Comparison of ENCODE assay signal across 8 cellular contexts in the genomic region with DNA sequence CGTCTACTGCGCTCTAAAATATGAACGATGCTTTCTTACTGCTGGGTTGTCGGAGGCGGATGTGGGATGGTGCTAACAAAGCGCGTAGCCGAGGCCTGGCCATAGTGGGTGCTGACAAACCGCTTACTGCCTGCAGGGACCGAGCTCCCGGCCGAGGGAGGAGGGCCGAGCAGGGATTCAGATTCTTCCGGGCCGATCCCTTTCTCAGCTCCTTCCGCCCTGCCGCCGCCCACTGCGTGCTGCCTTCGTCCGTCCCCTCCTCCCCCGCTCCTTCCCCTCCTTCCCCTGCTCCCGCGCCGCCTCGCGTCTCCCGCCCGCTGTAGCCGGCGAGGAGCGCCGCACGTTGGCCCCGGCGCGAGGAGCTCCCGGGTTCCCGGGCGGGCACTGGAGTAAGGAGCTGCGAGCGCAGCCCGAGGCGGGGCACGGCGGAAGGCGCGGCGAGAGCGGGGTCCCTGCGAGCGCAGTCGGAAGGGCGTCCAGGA. TPM values are rescaled to one million over a fixed set of nuclear protein-coding genes. Genes with fewer than 3 reads are reported as not detected.
A peak's percentile ranks its signal among the peaks of the same experiment; 100 is the strongest.
DNase-seq lines count a peak whose midpoint lies in the region; ATAC-seq and TF ChIP-seq lines count a peak whose summit lies in the region.

TSS of gene STK32B (plus strand) at position 271 of the 482 bp plus-strand sequence.

- peak within 1 kb of the TSS; percentile 80 for H3K27ac Mint-ChIP-seq in dendritic cell treated with granulocyte-macrophage colony-stimulating factor and Interleukin-4, amounts not matched to agents 40 ng/mL and 50 ng/mL, for 4 days
- peak within 1 kb of the TSS; percentile 39 for H3K27ac Mint-ChIP-seq in stimulated activated naive B cell treated with anti-CD40 and anti-IgM and Interleukin-4, amounts not matched to agents 10 μg/mL and 1 μg/mL and 100 μg/mL, for 72 hours

- CTCF ChIA-PET in AG04449 (lab: Yijun Ruan, JAX) (interaction anchor here (0.8 to 3.2 kb wide), 18 partner anchors 9 to 773 kb away, joined by 3 to 25 read pairs (median 5); partner anchors contain the start of gene EVC2), GM10248 (lab: Yijun Ruan, JAX) (interaction anchor here (1.9 kb wide), 1 partner anchor 762 kb away, joined by 6 read pairs; no protein-coding TSS in a partner anchor), Panc1 (lab: Charles Lee) (interaction anchor here (0.7 to 1.5 kb wide), 2 partner anchors 15 to 762 kb away, joined by 5 to 6 read pairs; no protein-coding TSS in a partner anchor)

- peaks cover 6% of the 10 kb centered on the region for H3K36me3 Mint-ChIP-seq in dendritic cell treated with granulocyte-macrophage colony-stimulating factor and Interleukin-4, amounts not matched to agents 40 ng/mL and 50 ng/mL, for 4 days (ENCODE audit: low read depth)
- H3K36me3 Mint-ChIP-seq in stimulated activated naive B cell treated with anti-CD40 and anti-IgM and Interleukin-4, amounts not matched to agents 10 μg/mL and 1 μg/mL and 100 μg/mL, for 72 hours, result no peaks in the 10 kb centered on the region

- H3K4me3 ChIP-seq in AG04449 (ENCODE audit: low read depth, low read length) (peak within 1 kb of the TSS; percentile 65), Panc1 (ENCODE audit: low read depth in 2 of 2, low read length in 2 of 2) (peak within 1 kb of the TSS; percentile 51 to 84)

- H3K27me3 Mint-ChIP-seq in dendritic cell treated with granulocyte-macrophage colony-stimulating factor and Interleukin-4, amounts not matched to agents 40 ng/mL and 50 ng/mL, for 4 days, result peaks cover 20% of the 10 kb centered on the region
- H3K27me3 Mint-ChIP-seq in stimulated activated naive B cell treated with anti-CD40 and anti-IgM and Interleukin-4, amounts not matched to agents 10 μg/mL and 1 μg/mL and 100 μg/mL, for 72 hours, result peaks cover 37 to 44% of the 10 kb centered on the region in 2 donors

- peak; percentile 14 for TF ChIP-seq CTCF in AG04449 (IDR thresholded peaks at IDR 0.05; ENCODE audit: insufficient read depth, low read length, missing control alignments)
- TF ChIP-seq CTCF in GM10248 (IDR thresholded peaks at IDR 0.05; ENCODE audit: control extremely low read depth, extremely low read depth, low read depth, missing control alignments), result no peak
- no peak for TF ChIP-seq CTCF in Panc1 (IDR thresholded peaks at IDR 0.05)

- BruUV-seq in Panc1 (replicated peaks; lab: Mats Ljungman, UMichigan), result no TSS peak

- H3K4me1 Mint-ChIP-seq in dendritic cell treated with granulocyte-macrophage colony-stimulating factor and Interleukin-4, amounts not matched to agents 40 ng/mL and 50 ng/mL, for 4 days (ENCODE audit: low read depth), result peaks cover 31% of the 10 kb centered on the region
- H3K4me1 Mint-ChIP-seq in stimulated activated naive B cell treated with anti-CD40 and anti-IgM and Interleukin-4, amounts not matched to agents 10 μg/mL and 1 μg/mL and 100 μg/mL, for 72 hours, result peaks cover 9 to 14% of the 10 kb centered on the region in 2 donors

- H3K9me3 Mint-ChIP-seq in dendritic cell treated with granulocyte-macrophage colony-stimulating factor and Interleukin-4, amounts not matched to agents 40 ng/mL and 50 ng/mL, for 4 days, result no peaks in the 10 kb centered on the region
- H3K9me3 Mint-ChIP-seq in stimulated activated naive B cell treated with anti-CD40 and anti-IgM and Interleukin-4, amounts not matched to agents 10 μg/mL and 1 μg/mL and 100 μg/mL, for 72 hours, result peaks cover 0 to under 1% of the 10 kb centered on the region in 2 donors

- DNase-seq in AG04449 (ENCODE audit: low read depth, low spot score) (no peak), GM10248 (ENCODE audit: extremely low spot score) (peak; percentile 33), Panc1 (ENCODE audit: low read depth, low spot score) (no peak), left kidney (ENCODE audit: low read depth, low spot score) (peak; percentile 82)
- DNase-seq in stimulated activated naive B cell treated with anti-CD40 and anti-IgM and Interleukin-4, amounts not matched to agents 10 μg/mL and 1 μg/mL and 100 μg/mL, for 72 hours, result no peak

- peaks cover 4% of the 10 kb centered on the region for H3K4me1 ChIP-seq in Panc1 (ENCODE audit: control insufficient read depth, insufficient read depth, low read length)

- H3K36me3 ChIP-seq in Panc1 (ENCODE audit: control insufficient read depth, insufficient read depth, low read length), result no peaks in the 10 kb centered on the region

- intact Hi-C loops in Panc1 (cut with micrococcal nuclease; ENCODE audit: unreplicated experiment), result loop anchor here (1.0 to 10.0 kb wide), 4 partner anchors 91 to 741 kb away; no protein-coding TSS in a partner anchor
- intact Hi-C loops in dendritic cell treated with granulocyte-macrophage colony-stimulating factor and Interleukin-4, amounts not matched to agents 40 ng/mL and 50 ng/mL, for 4 days (cut with micrococcal nuclease), result loop anchor here (2.0 kb wide), 2 partner anchors 410 to 762 kb away; no protein-coding TSS in a partner anchor

- ATAC-seq in Panc1 (peak; percentile 83), GM19328 (IDR thresholded peaks at IDR 0.05; ENCODE audit: unreplicated experiment) (no peak), GM18867 (IDR thresholded peaks at IDR 0.05; ENCODE audit: unreplicated experiment) (no peak)
- ATAC-seq in stimulated activated naive B cell treated with anti-CD40 and anti-IgM and Interleukin-4, amounts not matched to agents 10 μg/mL and 1 μg/mL and 100 μg/mL, for 72 hours (replicated peaks), result peak; percentile 57 to 61

- no peaks in the 10 kb centered on the region for H3K9me3 ChIP-seq in Panc1 (ENCODE audit: control insufficient read depth, insufficient read depth, low read depth, low read length)

- POLR2A ChIA-PET in AG04449 (lab: Yijun Ruan, JAX) (interaction anchor here (0.9 to 1.1 kb wide), 2 partner anchors 15 to 661 kb away, joined by 3 to 4 read pairs; no protein-coding TSS in a partner anchor), GM10248 (lab: Yijun Ruan, JAX) (no interaction called here), Panc1 (lab: Charles Lee) (no interaction called here)

- H3K4me3 Mint-ChIP-seq in dendritic cell treated with granulocyte-macrophage colony-stimulating factor and Interleukin-4, amounts not matched to agents 40 ng/mL and 50 ng/mL, for 4 days, result peak within 1 kb of the TSS; percentile 85
- peak within 1 kb of the TSS; percentile 80 to 84 for H3K4me3 Mint-ChIP-seq in stimulated activated naive B cell treated with anti-CD40 and anti-IgM and Interleukin-4, amounts not matched to agents 10 μg/mL and 1 μg/mL and 100 μg/mL, for 72 hours

- no peaks in the 10 kb centered on the region for H3K27me3 ChIP-seq in Panc1 (ENCODE audit: control insufficient read depth, insufficient read depth, low read length)

- in situ Hi-C loops in Panc1 (cut with HindIII; ENCODE audit: low pct_unique_long_range_greater_than_20kb, low sequenced_read_pairs), result no loop called here

- peak within 1 kb of the TSS; percentile 51 for H3K27ac ChIP-seq in Panc1 (ENCODE audit: low read length)

RNA-seq across cellular contexts. Expression of gene STK32B, which starts in this region (rescaled TPM):
- total RNA-seq in Panc1 (2021; ENCODE audit: unreplicated experiment), result 11.6 TPM
- 13.7 TPM for polyA plus RNA-seq in Panc1 (2012; ENCODE audit: insufficient read length)

Comparison
In these comparisons a context has a peak if more than half of its experiments do, and no peak if none do; other contexts are left out.
1. DNase-seq: peak in GM10248 (single experiment) and left kidney (single experiment); none in AG04449 (single experiment), Panc1 (single experiment) and stimulated activated naive B cell treated with anti-CD40 and anti-IgM and Interleukin-4, amounts not matched to agents 10 μg/mL and 1 μg/mL and 100 μg/mL, for 72 hours (single experiment).
2. ATAC-seq: peak in Panc1 (single experiment) and stimulated activated naive B cell treated with anti-CD40 and anti-IgM and Interleukin-4, amounts not matched to agents 10 μg/mL and 1 μg/mL and 100 μg/mL, for 72 hours (2 of 2); none in GM19328 (single experiment) and GM18867 (single experiment).